Comparison of ENCODE assay signal across 10 cellular contexts in genomic region chr1:42463906-42464305, GRCh38. TPM values are rescaled to one million over a fixed set of nuclear protein-coding genes. Genes with fewer than 3 reads are reported as not detected.
DNase-seq lines count a peak whose midpoint lies in the region; ATAC-seq, FAIRE-seq and TF ChIP-seq lines count a peak whose summit lies in the region.
"Had no signal": no experiment of that assay in that cellular context is flagged by ENCODE, and none has a peak within 500 bp of the region (broad histone marks: within the 10 kb centered on the region; RNA-seq: fewer than 3 reads in every experiment).

No MANE protein-coding gene starts in this region.

- H3K4me3 ChIP-seq in astrocyte (ENCODE audit: insufficient read depth, low read depth, low read length), result peak overlapping the region; percentile 92
- H3K4me3 ChIP-seq in liver (ENCODE audit: low read depth in 1 of 3, low read length in 3 of 3), result peak overlapping the region; percentile 64 to 88 (median 73)
- H3K4me3 ChIP-seq in tibial artery, result peak overlapping the region; percentile 62 to 69

- H3K36me3 Mint-ChIP-seq in activated naive CD4-positive, alpha-beta T cell treated with anti-CD3 and anti-CD28 coated beads for 36 hours (ENCODE audit: low read depth), result peaks cover 13% of the 10 kb centered on the region
- H3K36me3 Mint-ChIP-seq in astrocyte (ENCODE audit: low read depth, unreplicated experiment), result no peaks in the 10 kb centered on the region

- H3K9me3 Mint-ChIP-seq in activated naive CD4-positive, alpha-beta T cell treated with anti-CD3 and anti-CD28 coated beads for 36 hours, result no peaks in the 10 kb centered on the region
- H3K9me3 Mint-ChIP-seq in astrocyte (ENCODE audit: unreplicated experiment), result no peaks in the 10 kb centered on the region

- peak overlapping the region; percentile 77 for H3K4me3 Mint-ChIP-seq in activated naive CD4-positive, alpha-beta T cell treated with anti-CD3 and anti-CD28 coated beads for 36 hours
- peak overlapping the region; percentile 75 for H3K4me3 Mint-ChIP-seq in astrocyte (ENCODE audit: unreplicated experiment)

- ATAC-seq in HG03571 (IDR thresholded peaks at IDR 0.05; ENCODE audit: unreplicated experiment), result no peak
- no peak for ATAC-seq in GM18517 (IDR thresholded peaks at IDR 0.05; ENCODE audit: unreplicated experiment)

- no peaks in the 10 kb centered on the region for H3K79me2 ChIP-seq in astrocyte (ENCODE audit: insufficient read depth, low read length)

- peaks cover 10% of the 10 kb centered on the region for H3K4me1 ChIP-seq in astrocyte (ENCODE audit: insufficient read depth, low read length)
- peaks cover 2 to 15% (median 11%) of the 10 kb centered on the region in 4 donors for H3K4me1 ChIP-seq in liver (ENCODE audit: control insufficient read depth in 4 of 4, insufficient read depth in 4 of 4, low read length in 3 of 4)
- H3K4me1 ChIP-seq in tibial artery, result peaks cover 0 to 22% (median 9%) of the 10 kb centered on the region in 4 donors
- H3K4me1 ChIP-seq: SJCRH30 had no signal

- H3K9me3 ChIP-seq in astrocyte (ENCODE audit: insufficient read depth, low read depth, low read length) (no peaks in the 10 kb centered on the region), liver (ENCODE audit: control insufficient read depth in 4 of 4, low read length in 3 of 4) (no peaks in the 10 kb centered on the region), tibial artery (no peaks in the 10 kb centered on the region)
- H3K9me3 ChIP-seq: SJCRH30 had no signal

- TF ChIP-seq CTCF in astrocyte (IDR thresholded peaks at IDR 0.05; ENCODE audit: insufficient read depth, low read depth, low read length) (no peak), liver (IDR thresholded peaks at IDR 0.05; ENCODE audit: low read depth, low read length, missing input control) (no peak), tibial artery (IDR thresholded peaks at IDR 0.05) (no peak)

- 81% methylated on average over 3 of the region's 3 CpGs for WGBS in liver

- H3K9ac ChIP-seq in astrocyte (ENCODE audit: low read length) (peak overlapping the region; percentile 78), liver (ENCODE audit: low read depth in 1 of 2, low read length in 2 of 2) (no peak overlapping the region)

- CTCF ChIA-PET in activated naive CD4-positive, alpha-beta T cell treated with anti-CD3 and anti-CD28 coated beads for 36 hours (lab: Charles Lee), result no interaction called here

- peak overlapping the region; percentile 95 for H2AFZ ChIP-seq in astrocyte (ENCODE audit: low read depth, low read length)

- H3K4me2 ChIP-seq in astrocyte (ENCODE audit: low read length), result peak overlapping the region; percentile 98

- no peak for TF ChIP-seq RAD21 in liver (IDR thresholded peaks at IDR 0.05)

- FAIRE-seq in astrocyte (lab: Jason Lieb, UNC), result no peak
- FAIRE-seq: colon had no signal

- no peak overlapping the region for H3K27ac Mint-ChIP-seq in activated naive CD4-positive, alpha-beta T cell treated with anti-CD3 and anti-CD28 coated beads for 36 hours
- H3K27ac Mint-ChIP-seq in astrocyte (ENCODE audit: unreplicated experiment), result peak overlapping the region; percentile 13

- DNase-seq in activated naive CD4-positive, alpha-beta T cell treated with anti-CD3 and anti-CD28 coated beads for 36 hours, result no peak
- DNase-seq in activated naive CD4-positive, alpha-beta T cell treated with anti-CD3 and anti-CD28 coated beads, Interleukin-2, amount 50 U/mL, for 16 hours, result no peak
- DNase-seq in astrocyte (ENCODE audit: low read depth) (no peak), tibial artery (no peak), HuH-7.5 (ENCODE audit: low spot score) (no peak)
- DNase-seq: SJCRH30 had no signal

- H3K4me1 Mint-ChIP-seq in activated naive CD4-positive, alpha-beta T cell treated with anti-CD3 and anti-CD28 coated beads for 36 hours (ENCODE audit: low read depth), result peaks cover 26% of the 10 kb centered on the region
- H3K4me1 Mint-ChIP-seq in astrocyte (ENCODE audit: low read depth, unreplicated experiment), result peaks cover 3% of the 10 kb centered on the region

- H3K27me3 ChIP-seq in astrocyte (ENCODE audit: insufficient read depth, low read length), result no peaks in the 10 kb centered on the region
- no peaks in the 10 kb centered on the region for H3K27me3 ChIP-seq in liver (ENCODE audit: control insufficient read depth in 4 of 4, insufficient read depth in 4 of 4, low read length in 3 of 4)
- no peaks in the 10 kb centered on the region for H3K27me3 ChIP-seq in tibial artery
- H3K27me3 ChIP-seq: SJCRH30 had no signal

- H3K36me3 ChIP-seq in astrocyte (ENCODE audit: insufficient read depth, low read length) (peaks cover 6% of the 10 kb centered on the region), liver (ENCODE audit: control insufficient read depth in 4 of 4, insufficient read depth in 3 of 4, low read depth in 1 of 4, low read length in 3 of 4) (peaks cover 0 to 18% (median 16%) of the 10 kb centered on the region in 4 donors), tibial artery (peaks cover 0 to 24% (median 15%) of the 10 kb centered on the region in 3 donors)
- H3K36me3 ChIP-seq: SJCRH30 had no signal

- H3K27me3 Mint-ChIP-seq in activated naive CD4-positive, alpha-beta T cell treated with anti-CD3 and anti-CD28 coated beads for 36 hours (ENCODE audit: low read depth), result no peaks in the 10 kb centered on the region
- H3K27me3 Mint-ChIP-seq in astrocyte (ENCODE audit: low read depth, unreplicated experiment), result no peaks in the 10 kb centered on the region

- H4K20me1 ChIP-seq in astrocyte (ENCODE audit: insufficient read depth, low read length), result no peaks in the 10 kb centered on the region

- H3K27ac ChIP-seq in astrocyte (ENCODE audit: low read depth, low read length), result no peak overlapping the region
- no peak overlapping the region for H3K27ac ChIP-seq in liver (ENCODE audit: low read depth in 1 of 2, low read length in 2 of 2)
- peak overlapping the region in 1 of 2 donors; percentile 52 for H3K27ac ChIP-seq in tibial artery
- H3K27ac ChIP-seq: SJCRH30 had no signal

- intact Hi-C loops in activated naive CD4-positive, alpha-beta T cell treated with anti-CD3 and anti-CD28 coated beads for 36 hours (cut with micrococcal nuclease), result loop anchor here (2.0 to 10.0 kb wide), 3 partner anchors 219 to 381 kb away; partner anchors contain the start of genes ERMAP, SVBP, YBX1 and ZNF691
- intact Hi-C loops in tibial artery (cut with DNase I; ENCODE audit: low total_unique reads), result loop anchor here (10.0 kb wide), 1 partner anchor 129 kb away; the partner anchor contains the start of gene FOXJ3

TF ChIP-seq in liver, 16 proteins besides CTCF, POLR2A, EP300 and RAD21 (continues in another document):
- TF ChIP-seq TAF1 (conservative IDR thresholded peaks at IDR 0.05) (no peak), GABPA (IDR thresholded peaks at IDR 0.05 in 1 of 2, conservative IDR thresholded peaks at IDR 0.05 in 1 of 2) (no peak), HNF4A (conservative IDR thresholded peaks at IDR 0.05) (no peak), RXRA (IDR thresholded peaks at IDR 0.05) (no peak), REST (IDR thresholded peaks at IDR 0.05) (no peak), HNF4G (IDR thresholded peaks at IDR 0.05) (no peak), FOXA1 (IDR thresholded peaks at IDR 0.05) (no peak), YY1 (IDR thresholded peaks at IDR 0.05) (no peak)

RNA-seq across cellular contexts. Expression of gene CCDC30, which starts 0.8 kb away (rescaled TPM):
- 1 to 10 TPM; 1.4 to 2.1 TPM for total RNA-seq in activated naive CD4-positive, alpha-beta T cell treated with anti-CD3 and anti-CD28 coated beads for 36 hours
- 2.2 and 2.5 TPM in 2 replicates for total RNA-seq in astrocyte
- total RNA-seq in liver, result 1 to 10 TPM; 1.7 to 2.0 TPM
- polyA plus RNA-seq in liver, result under 1 TPM; 0.07 to 0.93 TPM

RNA-seq across cellular contexts. Expression of gene PPCS, which starts 7.6 kb away (rescaled TPM):
- total RNA-seq in activated naive CD4-positive, alpha-beta T cell treated with anti-CD3 and anti-CD28 coated beads for 36 hours, result 10 to 100 TPM; 47.4 to 49.6 TPM
- 23.4 and 26.8 TPM in 2 replicates for total RNA-seq in astrocyte
- total RNA-seq in liver, result 10 to 100 TPM; 22.2 to 22.4 TPM
- 10 to 100 TPM; 49.7 to 65.4 TPM for polyA plus RNA-seq in liver

RNA-seq across cellular contexts. Expression of gene ZMYND12, which starts 8.1 kb away (rescaled TPM):
- total RNA-seq in activated naive CD4-positive, alpha-beta T cell treated with anti-CD3 and anti-CD28 coated beads for 36 hours, result under 1 TPM; 0.74 to 0.76 TPM
- total RNA-seq in astrocyte (0.23 TPM in 1 of 2 replicates, not detected in the other), liver (1 to 10 TPM; 2.1 to 3.0 TPM)
- 1 to 10 TPM; 1.3 to 2.0 TPM for polyA plus RNA-seq in liver
